ENCODE assay signal across 8 cellular contexts in the genomic region with DNA sequence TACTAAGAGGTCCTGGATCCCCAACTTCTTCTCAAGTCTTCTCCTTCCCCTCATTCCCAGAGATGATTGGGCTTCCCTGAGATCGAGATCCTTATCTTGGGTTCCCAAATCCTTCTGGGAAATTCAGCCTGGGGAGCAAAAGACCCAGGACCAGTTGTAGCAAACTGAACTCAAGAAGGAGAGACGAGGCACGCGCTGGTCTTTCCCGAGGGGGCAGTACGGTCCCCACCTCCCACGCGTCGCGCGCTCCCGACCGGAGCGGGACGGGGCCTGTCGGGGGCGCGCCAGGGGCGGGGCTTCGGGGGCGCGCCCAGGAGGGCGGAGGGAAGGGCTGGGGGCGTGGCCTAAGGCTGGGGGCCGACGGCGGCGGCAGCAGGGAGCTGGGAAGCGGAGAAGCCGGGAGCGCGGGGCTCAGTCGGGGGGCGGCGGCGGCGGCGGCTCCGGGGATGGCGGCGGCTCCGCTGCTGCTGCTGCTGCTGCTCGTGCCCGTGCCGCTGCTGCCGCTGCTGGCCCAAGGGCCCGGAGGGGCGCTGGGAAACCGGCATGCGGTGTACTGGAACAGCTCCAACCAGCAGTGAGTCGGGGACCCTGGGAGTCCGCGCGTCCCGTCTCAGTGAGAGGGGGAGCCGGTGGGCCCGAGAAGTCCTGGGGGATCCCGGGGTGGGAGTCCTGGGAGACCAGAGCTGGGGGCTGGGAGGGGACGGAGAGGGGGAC. TPM values are rescaled to one million over a fixed set of nuclear protein-coding genes. Genes with fewer than 3 reads are reported as not detected.
DNase-seq lines count a peak whose midpoint lies in the region; ATAC-seq lines count a peak whose summit lies in the region.

A gene with protein sequence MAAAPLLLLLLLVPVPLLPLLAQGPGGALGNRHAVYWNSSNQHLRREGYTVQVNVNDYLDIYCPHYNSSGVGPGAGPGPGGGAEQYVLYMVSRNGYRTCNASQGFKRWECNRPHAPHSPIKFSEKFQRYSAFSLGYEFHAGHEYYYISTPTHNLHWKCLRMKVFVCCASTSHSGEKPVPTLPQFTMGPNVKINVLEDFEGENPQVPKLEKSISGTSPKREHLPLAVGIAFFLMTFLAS (plus strand): TSS at position 342 of the 714 bp plus-strand sequence. CDS start 105 bp downstream, at position 447.

- H3K27me3 Mint-ChIP-seq in activated CD4-positive, alpha-beta T cell treated with anti-CD3 and anti-CD28 coated beads, Interleukin-2, amount 10 ng/mL, durations not matched to agents 7 days and 5 days, result peaks cover 47% of the 10 kb centered on the region
- H3K27me3 Mint-ChIP-seq in memory B cell, result peaks cover 12% of the 10 kb centered on the region

- peaks cover 7% of the 10 kb centered on the region for H3K36me3 Mint-ChIP-seq in activated CD4-positive, alpha-beta T cell treated with anti-CD3 and anti-CD28 coated beads, Interleukin-2, amount 10 ng/mL, durations not matched to agents 7 days and 5 days (ENCODE audit: low read depth)
- H3K36me3 Mint-ChIP-seq in memory B cell, result no peaks in the 10 kb centered on the region

- ATAC-seq in memory B cell (ENCODE audit: low read depth) (peak; percentile 61), GM21737 (IDR thresholded peaks at IDR 0.05; ENCODE audit: unreplicated experiment) (no peak)

- peak within 1 kb of the TSS; percentile 41 for H3K4me3 Mint-ChIP-seq in activated CD4-positive, alpha-beta T cell treated with anti-CD3 and anti-CD28 coated beads, Interleukin-2, amount 10 ng/mL, durations not matched to agents 7 days and 5 days
- peak within 1 kb of the TSS; percentile 86 for H3K4me3 Mint-ChIP-seq in memory B cell

- no peaks in the 10 kb centered on the region for H3K9me3 Mint-ChIP-seq in activated CD4-positive, alpha-beta T cell treated with anti-CD3 and anti-CD28 coated beads, Interleukin-2, amount 10 ng/mL, durations not matched to agents 7 days and 5 days
- no peaks in the 10 kb centered on the region for H3K9me3 Mint-ChIP-seq in memory B cell

- H3K4me1 Mint-ChIP-seq in activated CD4-positive, alpha-beta T cell treated with anti-CD3 and anti-CD28 coated beads, Interleukin-2, amount 10 ng/mL, durations not matched to agents 7 days and 5 days, result peaks cover 71% of the 10 kb centered on the region
- H3K4me1 Mint-ChIP-seq in memory B cell, result peaks cover 28% of the 10 kb centered on the region

- CTCF ChIA-PET in activated CD4-positive, alpha-beta T cell treated with anti-CD3 and anti-CD28 coated beads, Interleukin-2, amount 10 ng/mL, durations not matched to agents 7 days and 5 days (lab: Charles Lee), result interaction anchor here (0.7 to 2.2 kb wide), 9 partner anchors 9 to 94 kb away, joined by 3 to 7 read pairs (median 4); a partner anchor contains a TSS

- POLR2A ChIA-PET in activated CD4-positive, alpha-beta T cell treated with anti-CD3 and anti-CD28 coated beads, Interleukin-2, amount 10 ng/mL, durations not matched to agents 7 days and 5 days (lab: Charles Lee), result no interaction called here

- DNase-seq in DMS79 treated with DMSO at 0.1 percent for 48 hours (lab: John Stamatoyannopoulos, UW), result peak; percentile 28
- no peak for DNase-seq in DMS79 (lab: John Stamatoyannopoulos, UW)
- DNase-seq in NCI-H1105 (lab: John Stamatoyannopoulos, UW), result peak; percentile 56
- DNase-seq in activated CD4-positive, alpha-beta T cell treated with anti-CD3 and anti-CD28 coated beads, Interleukin-2, amount 10 ng/mL, durations not matched to agents 7 days and 5 days, result peak; percentile 44
- DNase-seq in ecto neural progenitor cell (ENCODE audit: low spot score), result peak; percentile 89
- DNase-seq in memory B cell (ENCODE audit: low spot score in 2 of 2), result peak; percentile 55 to 66
- DNase-seq in stimulated activated CD8-positive, alpha-beta memory T cell treated with anti-CD3 and anti-CD28 coated beads, Interleukin-2, amount 100 ng/mL, for 1 hour (ENCODE audit: low read depth in 2 of 2), result peak; percentile 33 to 38

- H3K27ac Mint-ChIP-seq in activated CD4-positive, alpha-beta T cell treated with anti-CD3 and anti-CD28 coated beads, Interleukin-2, amount 10 ng/mL, durations not matched to agents 7 days and 5 days, result peak within 1 kb of the TSS; percentile 2
- peak within 1 kb of the TSS; percentile 14 for H3K27ac Mint-ChIP-seq in memory B cell

RNA-seq across cellular contexts. Expression of the gene that starts here (rescaled TPM):
- 1 to 10 TPM; 2.3 to 2.7 TPM for total RNA-seq in activated CD4-positive, alpha-beta T cell treated with anti-CD3 and anti-CD28 coated beads, Interleukin-2, amount 10 ng/mL, durations not matched to agents 7 days and 5 days
